Comparison of ENCODE assay signal across 28 cellular contexts in genomic region chr6:760982-761955, GRCh38.
A peak's percentile ranks its signal among the peaks of the same experiment; 100 is the strongest.
DNase-seq lines count a peak whose midpoint lies in the region; ATAC-seq and TF ChIP-seq lines count a peak whose summit lies in the region.
"Had no signal": no experiment of that assay in that cellular context is flagged by ENCODE, and none has a peak within 500 bp of the region (broad histone marks: within the 10 kb centered on the region; RNA-seq: fewer than 3 reads in every experiment).

No MANE protein-coding gene starts in this region.

- H3K4me3 Mint-ChIP-seq in activated CD4-positive, alpha-beta T cell treated with anti-CD3 and anti-CD28 coated beads, Interleukin-2, amount 10 ng/mL, durations not matched to agents 24 days and 14 days, result no peak overlapping the region
- H3K4me3 Mint-ChIP-seq in nephron progenitor cell, result no peak overlapping the region
- H3K4me3 Mint-ChIP-seq: activated CD4-positive, alpha-beta memory T cell treated with anti-CD3 and anti-CD28 coated beads, Interleukin-2, amount 10 ng/mL, durations not matched to agents 7 days and 5 days; activated naive CD4-positive, alpha-beta T cell treated with anti-CD3 and anti-CD28 coated beads for 36 hours; activated T-helper 1 cell treated with anti-CD3 and anti-CD28 coated beads, Interleukin-12 subunit alpha, Interleukin-12 subunit beta, Interleukin-2, Interleukin-4 antibody, amounts not matched to agents 30 ng/mL and 10 ng/mL and 1 ng/mL, durations not matched to agents 14 hours and 24 hours and 36 hours; CD4-positive, CD25-positive, alpha-beta regulatory T cell; central memory CD8-positive, alpha-beta T cell; endodermal cell; naive thymus-derived CD8-positive, alpha-beta T cell; stimulated activated naive B cell treated with anti-CD40 and anti-IgM and Interleukin-4, amounts not matched to agents 10 μg/mL and 1 μg/mL and 100 μg/mL, for 72 hours had no signal

- peak overlapping the region; percentile 36; the same call in 1 of the 2 replicates for H3K27ac ChIP-seq in VCaP
- H3K27ac ChIP-seq: body of pancreas, foreskin keratinocyte, upper lobe of left lung had no signal

- H3K36me3 Mint-ChIP-seq in activated CD4-positive, alpha-beta T cell treated with anti-CD3 and anti-CD28 coated beads, Interleukin-2, amount 10 ng/mL, durations not matched to agents 24 days and 14 days (ENCODE audit: low read depth), result no peaks in the 10 kb centered on the region
- peaks cover 8% of the 10 kb centered on the region for H3K36me3 Mint-ChIP-seq in nephron progenitor cell (ENCODE audit: low read depth)
- H3K36me3 Mint-ChIP-seq: CD4-positive, CD25-positive, alpha-beta regulatory T cell; naive thymus-derived CD8-positive, alpha-beta T cell; stimulated activated naive B cell treated with anti-CD40 and anti-IgM and Interleukin-4, amounts not matched to agents 10 μg/mL and 1 μg/mL and 100 μg/mL, for 72 hours had no signal

- H3K27ac Mint-ChIP-seq in activated CD4-positive, alpha-beta T cell treated with anti-CD3 and anti-CD28 coated beads, Interleukin-2, amount 10 ng/mL, durations not matched to agents 24 days and 14 days, result no peak overlapping the region
- peak overlapping the region; percentile 18 for H3K27ac Mint-ChIP-seq in nephron progenitor cell
- H3K27ac Mint-ChIP-seq: activated CD4-positive, alpha-beta memory T cell treated with anti-CD3 and anti-CD28 coated beads, Interleukin-2, amount 10 ng/mL, durations not matched to agents 7 days and 5 days; activated naive CD4-positive, alpha-beta T cell treated with anti-CD3 and anti-CD28 coated beads for 36 hours; activated T-helper 1 cell treated with anti-CD3 and anti-CD28 coated beads, Interleukin-12 subunit alpha, Interleukin-12 subunit beta, Interleukin-2, Interleukin-4 antibody, amounts not matched to agents 30 ng/mL and 10 ng/mL and 1 ng/mL, durations not matched to agents 14 hours and 24 hours and 36 hours; CD4-positive, CD25-positive, alpha-beta regulatory T cell; endodermal cell; naive thymus-derived CD8-positive, alpha-beta T cell; stimulated activated naive B cell treated with anti-CD40 and anti-IgM and Interleukin-4, amounts not matched to agents 10 μg/mL and 1 μg/mL and 100 μg/mL, for 72 hours had no signal

- intact Hi-C loops in activated CD4-positive, alpha-beta T cell treated with anti-CD3 and anti-CD28 coated beads, Interleukin-2, amount 10 ng/mL, durations not matched to agents 24 days and 14 days (cut with micrococcal nuclease), result no loop called here

- TF ChIP-seq CTCF in VCaP (conservative IDR thresholded peaks at IDR 0.05) (no peak), nephron progenitor cell (IDR thresholded peaks at IDR 0.05) (no peak)

- ATAC-seq in HG03108 (IDR thresholded peaks at IDR 0.05; ENCODE audit: unreplicated experiment), result no peak
- ATAC-seq: body of pancreas; foreskin keratinocyte; GM12878; naive thymus-derived CD8-positive, alpha-beta T cell; stimulated activated naive B cell treated with anti-CD40 and anti-IgM and Interleukin-4, amounts not matched to agents 10 μg/mL and 1 μg/mL and 100 μg/mL, for 72 hours had no signal

- no peaks in the 10 kb centered on the region for H3K4me1 Mint-ChIP-seq in activated CD4-positive, alpha-beta T cell treated with anti-CD3 and anti-CD28 coated beads, Interleukin-2, amount 10 ng/mL, durations not matched to agents 24 days and 14 days
- H3K4me1 Mint-ChIP-seq in nephron progenitor cell, result no peaks in the 10 kb centered on the region
- H3K4me1 Mint-ChIP-seq: activated CD4-positive, alpha-beta memory T cell treated with anti-CD3 and anti-CD28 coated beads, Interleukin-2, amount 10 ng/mL, durations not matched to agents 7 days and 5 days; CD4-positive, CD25-positive, alpha-beta regulatory T cell; central memory CD8-positive, alpha-beta T cell; endodermal cell; naive thymus-derived CD8-positive, alpha-beta T cell; stimulated activated naive B cell treated with anti-CD40 and anti-IgM and Interleukin-4, amounts not matched to agents 10 μg/mL and 1 μg/mL and 100 μg/mL, for 72 hours had no signal

- no peaks in the 10 kb centered on the region for H3K9me3 Mint-ChIP-seq in activated CD4-positive, alpha-beta T cell treated with anti-CD3 and anti-CD28 coated beads, Interleukin-2, amount 10 ng/mL, durations not matched to agents 24 days and 14 days
- peaks cover 7% of the 10 kb centered on the region for H3K9me3 Mint-ChIP-seq in nephron progenitor cell
- H3K9me3 Mint-ChIP-seq: activated CD4-positive, alpha-beta memory T cell treated with anti-CD3 and anti-CD28 coated beads, Interleukin-2, amount 10 ng/mL, durations not matched to agents 7 days and 5 days; activated naive CD4-positive, alpha-beta T cell treated with anti-CD3 and anti-CD28 coated beads for 36 hours; activated T-helper 1 cell treated with anti-CD3 and anti-CD28 coated beads, Interleukin-12 subunit alpha, Interleukin-12 subunit beta, Interleukin-2, Interleukin-4 antibody, amounts not matched to agents 30 ng/mL and 10 ng/mL and 1 ng/mL, durations not matched to agents 14 hours and 24 hours and 36 hours; CD4-positive, CD25-positive, alpha-beta regulatory T cell; central memory CD8-positive, alpha-beta T cell; endodermal cell had no signal

- peaks cover 14% of the 10 kb centered on the region for H3K27me3 Mint-ChIP-seq in activated CD4-positive, alpha-beta T cell treated with anti-CD3 and anti-CD28 coated beads, Interleukin-2, amount 10 ng/mL, durations not matched to agents 24 days and 14 days
- peaks cover 7% of the 10 kb centered on the region for H3K27me3 Mint-ChIP-seq in nephron progenitor cell (ENCODE audit: low read depth, poor library complexity)

- DNase-seq in activated CD4-positive, alpha-beta T cell treated with anti-CD3 and anti-CD28 coated beads, Interleukin-2, amount 10 ng/mL, durations not matched to agents 24 days and 14 days, result peak; percentile 49
- no peak for DNase-seq in activated CD4-positive, alpha-beta T cell treated with anti-CD3 and anti-CD28 coated beads, Interleukin-2, amount 50 U/mL, for 48 hours
- DNase-seq in nephron progenitor cell (no peak), DMS53 (lab: John Stamatoyannopoulos, UW) (no peak), activated gamma-delta T cell (lab: John Stamatoyannopoulos, UW) (no peak), SW480 (ENCODE audit: low spot score) (no peak)
- DNase-seq: activated CD4-positive, alpha-beta memory T cell treated with anti-CD3 and anti-CD28 coated beads, Interleukin-2, amount 10 ng/mL, durations not matched to agents 7 days and 5 days; activated CD4-positive, CD25-positive, alpha-beta regulatory T cell treated with anti-CD3 and anti-CD28 coated beads, Interleukin-2, amount 50 U/mL, for 72 hours; activated CD8-positive, alpha-beta memory T cell treated with anti-CD3 and anti-CD28 coated beads, Interleukin-2, amount 50 U/mL, for 4 hours; activated naive CD4-positive, alpha-beta T cell treated with anti-CD3 and anti-CD28 coated beads for 36 hours; body of pancreas; Calu3; CD4-positive, CD25-positive, alpha-beta regulatory T cell; DND-41; endodermal cell; foreskin keratinocyte; HCEC 1CT; IMR-90; naive thymus-derived CD8-positive, alpha-beta T cell; NCI-H510A; stimulated activated naive B cell treated with anti-CD40 and anti-IgM and Interleukin-4, amounts not matched to agents 10 μg/mL and 1 μg/mL and 100 μg/mL, for 72 hours; substantia nigra had no signal
